Comparison of ENCODE assay signal across 2 cellular contexts in the genomic region with DNA sequence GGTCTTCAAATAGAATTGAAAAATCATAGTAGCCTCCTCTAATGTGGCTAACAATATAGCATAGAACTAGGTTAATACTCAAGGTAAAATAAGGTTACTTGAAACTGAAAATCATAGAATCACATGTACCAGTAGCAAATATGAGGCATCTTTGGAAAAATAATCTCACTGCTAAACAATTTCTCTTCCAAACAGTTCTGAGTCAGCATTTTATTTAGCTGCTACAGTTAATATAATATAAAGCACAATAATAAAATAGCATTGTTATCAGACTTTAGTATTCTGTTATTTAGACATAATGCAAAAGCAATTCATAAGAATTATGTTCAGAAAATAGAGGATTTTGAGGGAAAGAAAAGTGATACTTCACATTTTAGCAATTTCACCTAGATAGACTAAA.
A peak's percentile ranks its signal among the peaks of the same experiment; 100 is the strongest.
TF ChIP-seq lines count a peak whose summit lies in the region.

No MANE protein-coding gene starts in this region.

TF ChIP-seq in A549, 52 proteins besides CTCF, POLR2A, EP300 and RAD21:
- TF ChIP-seq MAFK (IDR thresholded peaks at IDR 0.05; ENCODE audit: partially characterized antibody) (peak; percentile 91), POLR2AphosphoS2 (conservative IDR thresholded peaks at IDR 0.05; ENCODE audit: low read length) (no peak)

TF ChIP-seq in IMR-90, 13 proteins besides CTCF, POLR2A, EP300 and RAD21:
- TF ChIP-seq MAFK (IDR thresholded peaks at IDR 0.05; ENCODE audit: low read depth, low read length) (peak; percentile 93), FOS (IDR thresholded peaks at IDR 0.05; ENCODE audit: low read depth, low read length) (no peak)
